In the genomic region with DNA sequence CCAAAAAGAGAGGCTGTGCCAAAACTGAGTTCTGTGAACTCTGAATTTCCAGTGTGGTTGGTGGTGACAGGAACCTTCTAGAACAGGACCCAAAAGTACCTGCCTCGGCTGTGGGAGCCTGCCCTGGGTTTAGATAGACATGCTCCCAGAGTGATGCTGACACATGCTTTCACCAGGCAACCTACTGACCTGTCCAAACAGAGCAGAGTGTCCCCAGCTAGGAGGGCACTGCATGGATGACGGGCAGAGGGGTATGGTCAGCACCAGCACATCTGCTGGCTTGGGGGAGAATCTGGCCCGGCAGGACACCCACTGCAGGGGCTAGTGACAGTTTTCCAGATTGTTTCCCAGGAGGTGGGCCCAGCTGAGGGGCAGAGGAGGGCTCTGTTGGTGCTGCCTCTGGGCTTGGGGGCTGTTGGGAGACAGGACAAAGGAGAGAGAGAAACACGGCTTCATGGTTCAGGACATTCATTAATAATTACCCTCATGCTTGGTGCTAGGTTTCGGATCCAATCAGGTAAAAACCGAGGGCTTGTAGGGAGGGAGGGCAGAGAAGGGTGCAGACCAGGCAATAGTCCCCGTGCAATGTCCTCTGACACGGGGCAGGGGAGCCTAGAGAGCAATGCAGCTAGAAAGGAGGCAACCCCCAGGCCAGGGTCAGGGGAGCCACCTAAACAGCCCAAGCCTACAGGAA, we compare ENCODE assay signal across 1 cellular context.
TF ChIP-seq lines count a peak whose summit lies in the region.

No MANE protein-coding gene starts in this region.

TF ChIP-seq in WTC11, 78 proteins besides CTCF, POLR2A, EP300 and RAD21 (continued from another document):
- TF ChIP-seq, protein P1, sequence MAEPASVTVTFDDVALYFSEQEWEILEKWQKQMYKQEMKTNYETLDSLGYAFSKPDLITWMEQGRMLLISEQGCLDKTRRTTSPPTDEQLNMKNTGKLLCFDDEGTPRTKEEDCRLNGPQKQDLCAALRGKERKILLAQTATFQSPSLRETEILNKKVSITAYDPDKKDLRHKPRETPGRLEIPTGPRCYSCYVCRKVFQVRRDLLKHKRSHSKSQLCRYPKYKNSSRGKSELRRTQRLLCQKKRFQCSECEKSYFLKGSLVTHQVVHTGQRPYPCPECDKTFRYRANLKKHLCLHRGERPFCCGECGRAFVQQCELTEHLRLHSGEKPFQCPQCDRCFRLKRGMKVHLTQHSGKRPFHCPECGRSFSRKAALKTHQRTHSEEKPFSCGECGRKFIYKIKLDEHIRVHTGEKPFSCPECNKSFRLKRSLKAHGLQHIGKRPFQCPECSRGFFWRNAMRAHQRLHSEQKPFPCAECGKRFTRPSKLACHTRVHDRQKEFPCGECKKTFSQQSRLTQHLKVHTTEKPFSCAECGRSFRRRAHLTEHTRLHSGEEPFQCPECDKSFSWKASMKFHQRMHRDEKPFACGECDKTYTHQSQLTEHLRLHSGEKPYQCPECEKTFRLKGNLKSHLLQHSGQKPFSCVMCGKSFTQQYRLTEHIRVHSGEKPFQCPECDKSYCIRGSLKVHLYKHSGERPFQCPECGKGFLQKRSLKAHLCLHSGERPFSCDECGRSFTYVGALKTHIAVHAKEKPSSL (CRISPR knock-in tag; conservative IDR thresholded peaks at IDR 0.05), result no peak
- TF ChIP-seq, protein P2, sequence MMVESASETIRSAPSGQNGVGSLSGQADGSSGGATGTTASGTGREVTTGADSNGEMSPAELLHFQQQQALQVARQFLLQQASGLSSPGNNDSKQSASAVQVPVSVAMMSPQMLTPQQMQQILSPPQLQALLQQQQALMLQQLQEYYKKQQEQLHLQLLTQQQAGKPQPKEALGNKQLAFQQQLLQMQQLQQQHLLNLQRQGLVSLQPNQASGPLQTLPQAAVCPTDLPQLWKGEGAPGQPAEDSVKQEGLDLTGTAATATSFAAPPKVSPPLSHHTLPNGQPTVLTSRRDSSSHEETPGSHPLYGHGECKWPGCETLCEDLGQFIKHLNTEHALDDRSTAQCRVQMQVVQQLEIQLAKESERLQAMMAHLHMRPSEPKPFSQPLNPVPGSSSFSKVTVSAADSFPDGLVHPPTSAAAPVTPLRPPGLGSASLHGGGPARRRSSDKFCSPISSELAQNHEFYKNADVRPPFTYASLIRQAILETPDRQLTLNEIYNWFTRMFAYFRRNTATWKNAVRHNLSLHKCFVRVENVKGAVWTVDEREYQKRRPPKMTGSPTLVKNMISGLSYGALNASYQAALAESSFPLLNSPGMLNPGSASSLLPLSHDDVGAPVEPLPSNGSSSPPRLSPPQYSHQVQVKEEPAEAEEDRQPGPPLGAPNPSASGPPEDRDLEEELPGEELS (CRISPR knock-in tag; IDR thresholded peaks at IDR 0.05), result no peak
- TF ChIP-seq ZNF121 (CRISPR knock-in tag; IDR thresholded peaks at IDR 0.05) (no peak), ZNF138 (CRISPR knock-in tag; conservative IDR thresholded peaks at IDR 0.05) (no peak), GTF2I (CRISPR knock-in tag; conservative IDR thresholded peaks at IDR 0.05) (no peak), ELF4 (CRISPR knock-in tag; IDR thresholded peaks at IDR 0.05; ENCODE audit: low read depth) (no peak), NFYB (CRISPR knock-in tag; conservative IDR thresholded peaks at IDR 0.05; ENCODE audit: low read depth) (no peak), HMGA2 (CRISPR knock-in tag; IDR thresholded peaks at IDR 0.05) (no peak), CREM (CRISPR knock-in tag; IDR thresholded peaks at IDR 0.05) (no peak), ZNF396 (CRISPR knock-in tag; IDR thresholded peaks at IDR 0.05; ENCODE audit: borderline replicate concordance) (no peak), ZNF671 (CRISPR knock-in tag; IDR thresholded peaks at IDR 0.05) (no peak), TP53 (CRISPR knock-in tag; IDR thresholded peaks at IDR 0.05) (no peak), IRF2 (CRISPR knock-in tag; IDR thresholded peaks at IDR 0.05; ENCODE audit: borderline replicate concordance, low read depth) (no peak)
- TF ChIP-seq, protein P3, sequence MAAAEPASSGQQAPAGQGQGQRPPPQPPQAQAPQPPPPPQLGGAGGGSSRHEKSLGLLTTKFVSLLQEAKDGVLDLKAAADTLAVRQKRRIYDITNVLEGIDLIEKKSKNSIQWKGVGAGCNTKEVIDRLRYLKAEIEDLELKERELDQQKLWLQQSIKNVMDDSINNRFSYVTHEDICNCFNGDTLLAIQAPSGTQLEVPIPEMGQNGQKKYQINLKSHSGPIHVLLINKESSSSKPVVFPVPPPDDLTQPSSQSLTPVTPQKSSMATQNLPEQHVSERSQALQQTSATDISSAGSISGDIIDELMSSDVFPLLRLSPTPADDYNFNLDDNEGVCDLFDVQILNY (CRISPR knock-in tag; IDR thresholded peaks at IDR 0.05), result no peak
